ENCODE assay signal across 37 cellular contexts in the genomic region with DNA sequence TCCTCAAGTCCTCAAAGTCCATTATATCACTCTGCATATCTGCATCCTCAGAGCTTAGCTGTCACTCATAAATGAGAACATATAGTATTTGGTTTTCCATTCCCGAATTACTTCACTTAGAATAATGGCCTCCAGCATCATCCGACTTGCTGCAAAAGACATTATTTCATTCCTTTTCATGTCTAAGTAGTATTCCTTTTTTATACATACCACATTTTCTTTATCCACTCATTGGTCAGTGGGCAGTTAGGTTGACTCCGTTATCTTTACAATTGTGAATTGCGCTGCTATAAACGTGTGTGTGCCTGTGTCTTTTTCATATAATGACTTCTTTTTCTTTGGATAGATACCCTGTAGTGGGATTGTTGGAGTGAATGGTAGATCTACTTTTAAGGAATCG.
"Had no signal": no experiment of that assay in that cellular context is flagged by ENCODE, and none has a peak within 500 bp of the region (broad histone marks: within the 10 kb centered on the region; RNA-seq: fewer than 3 reads in every experiment).

No MANE protein-coding gene starts in this region.

- H3K36me3 ChIP-seq: ascending aorta, cardiac muscle cell had no signal

- H3K27ac Mint-ChIP-seq: activated CD4-positive, alpha-beta memory T cell treated with anti-CD3 and anti-CD28 coated beads, Interleukin-2, amount 10 ng/mL, durations not matched to agents 7 days and 5 days; activated CD4-positive, alpha-beta T cell treated with anti-CD3 and anti-CD28 coated beads for 36 hours; activated CD4-positive, alpha-beta T cell treated with anti-CD3 and anti-CD28 coated beads, Interleukin-2, amount 10 ng/mL, durations not matched to agents 7 days and 5 days; activated CD8-positive, alpha-beta memory T cell treated with anti-CD3 and anti-CD28 coated beads, Interleukin-2, amount 10 ng/mL, durations not matched to agents 7 days and 5 days; activated CD8-positive, alpha-beta T cell treated with anti-CD3 and anti-CD28 coated beads, Interleukin-2, amount 10 ng/mL, durations not matched to agents 7 days and 5 days; activated naive CD4-positive, alpha-beta T cell treated with anti-CD3 and anti-CD28 coated beads, Interleukin-2, amount 10 ng/mL, durations not matched to agents 7 days and 5 days; activated naive CD4-positive, alpha-beta T cell treated with anti-CD3 and anti-CD28 coated beads, Interleukin-2, amount 50 U/mL, for 24 hours; activated naive CD8-positive, alpha-beta T cell; activated naive CD8-positive, alpha-beta T cell treated with anti-CD3 and anti-CD28 coated beads, Interleukin-2, amount 10 ng/mL, durations not matched to agents 7 days and 5 days; activated naive CD8-positive, alpha-beta T cell treated with anti-CD3 and anti-CD28 coated beads, Interleukin-2, amount 50 U/mL, for 24 hours; activated T-cell treated with anti-CD3 and anti-CD28 coated beads, Interleukin-2, amount 50 U/mL, for 24 hours; activated T-helper 2 cell treated with anti-CD3 and anti-CD28 coated beads, Interferon-gamma antibody, Interleukin-2, Interleukin-4, amounts not matched to agents 10 μg/mL and 5 μg/mL and 100 μg/mL, durations not matched to agents 14 hours and 24 hours and 36 hours; brain; T-helper 1 cell treated with Interleukin-12 subunit alpha and Interleukin-12 subunit beta and Interleukin-4 antibody, amounts not matched to agents 30 μg/mL and 1 μg/mL, for 36 hours; T-helper 2 cell treated with Interferon-gamma antibody and Interleukin-4, amounts not matched to agents 5 μg/mL and 100 μg/mL, for 36 hours had no signal

- H3K9me3 Mint-ChIP-seq: activated CD4-positive, alpha-beta memory T cell treated with anti-CD3 and anti-CD28 coated beads, Interleukin-2, amount 10 ng/mL, durations not matched to agents 7 days and 5 days; activated CD4-positive, alpha-beta T cell treated with anti-CD3 and anti-CD28 coated beads, Interleukin-2, amount 10 ng/mL, durations not matched to agents 7 days and 5 days; activated naive CD4-positive, alpha-beta T cell treated with anti-CD3 and anti-CD28 coated beads, Interleukin-2, amount 10 ng/mL, durations not matched to agents 7 days and 5 days; activated naive CD8-positive, alpha-beta T cell treated with anti-CD3 and anti-CD28 coated beads, Interleukin-2, amount 10 ng/mL, durations not matched to agents 7 days and 5 days; activated T-helper 2 cell treated with anti-CD3 and anti-CD28 coated beads, Interferon-gamma antibody, Interleukin-2, Interleukin-4, amounts not matched to agents 10 μg/mL and 5 μg/mL and 100 μg/mL, durations not matched to agents 14 hours and 24 hours and 36 hours had no signal

- H3K36me3 Mint-ChIP-seq: activated CD8-positive, alpha-beta memory T cell treated with anti-CD3 and anti-CD28 coated beads, Interleukin-2, amount 10 ng/mL, durations not matched to agents 7 days and 5 days; activated naive CD4-positive, alpha-beta T cell treated with anti-CD3 and anti-CD28 coated beads, Interleukin-2, amount 10 ng/mL, durations not matched to agents 7 days and 5 days; activated naive CD4-positive, alpha-beta T cell treated with anti-CD3 and anti-CD28 coated beads, Interleukin-2, amount 50 U/mL, for 24 hours; activated naive CD8-positive, alpha-beta T cell; activated naive CD8-positive, alpha-beta T cell treated with anti-CD3 and anti-CD28 coated beads, Interleukin-2, amount 10 ng/mL, durations not matched to agents 7 days and 5 days; brain had no signal

- H3K4me1 ChIP-seq: ascending aorta had no signal

- ATAC-seq: activated CD4-positive, alpha-beta T cell treated with anti-CD3 and anti-CD28 coated beads for 36 hours; activated CD4-positive, CD25-positive, alpha-beta regulatory T cell treated with anti-CD3 and anti-CD28 coated beads, Interleukin-2, amount 50 U/mL, for 24 hours; activated CD8-positive, alpha-beta memory T cell treated with anti-CD3 and anti-CD28 coated beads, Interleukin-2, amount 10 ng/mL, durations not matched to agents 7 days and 5 days; activated CD8-positive, alpha-beta T cell treated with anti-CD3 and anti-CD28 coated beads, Interleukin-2, amount 10 ng/mL, durations not matched to agents 7 days and 5 days; activated naive CD8-positive, alpha-beta T cell treated with anti-CD3 and anti-CD28 coated beads, Interleukin-2, amount 50 U/mL, for 24 hours had no signal

- H3K4me3 ChIP-seq: ascending aorta, cardiac muscle cell had no signal

- H3K27me3 Mint-ChIP-seq: activated CD4-positive, alpha-beta memory T cell treated with anti-CD3 and anti-CD28 coated beads, Interleukin-2, amount 10 ng/mL, durations not matched to agents 7 days and 5 days; activated CD4-positive, alpha-beta T cell treated with anti-CD3 and anti-CD28 coated beads, Interleukin-2, amount 10 ng/mL, durations not matched to agents 7 days and 5 days; activated CD8-positive, alpha-beta memory T cell treated with anti-CD3 and anti-CD28 coated beads, Interleukin-2, amount 10 ng/mL, durations not matched to agents 7 days and 5 days; activated naive CD4-positive, alpha-beta T cell treated with anti-CD3 and anti-CD28 coated beads, Interleukin-2, amount 10 ng/mL, durations not matched to agents 7 days and 5 days; activated naive CD4-positive, alpha-beta T cell treated with anti-CD3 and anti-CD28 coated beads, Interleukin-2, amount 50 U/mL, for 24 hours; activated naive CD8-positive, alpha-beta T cell treated with anti-CD3 and anti-CD28 coated beads, Interleukin-2, amount 10 ng/mL, durations not matched to agents 7 days and 5 days had no signal

- H3K27ac ChIP-seq: ascending aorta, cardiac muscle cell, VCaP had no signal

- H3K27me3 ChIP-seq: ascending aorta, cardiac muscle cell had no signal

- H3K4me1 Mint-ChIP-seq: activated CD4-positive, alpha-beta memory T cell treated with anti-CD3 and anti-CD28 coated beads, Interleukin-2, amount 10 ng/mL, durations not matched to agents 7 days and 5 days; activated CD4-positive, alpha-beta T cell treated with anti-CD3 and anti-CD28 coated beads for 36 hours; activated CD4-positive, alpha-beta T cell treated with anti-CD3 and anti-CD28 coated beads, Interleukin-2, amount 10 ng/mL, durations not matched to agents 7 days and 5 days; activated CD8-positive, alpha-beta memory T cell treated with anti-CD3 and anti-CD28 coated beads, Interleukin-2, amount 10 ng/mL, durations not matched to agents 7 days and 5 days; activated naive CD4-positive, alpha-beta T cell treated with anti-CD3 and anti-CD28 coated beads, Interleukin-2, amount 10 ng/mL, durations not matched to agents 7 days and 5 days; activated naive CD4-positive, alpha-beta T cell treated with anti-CD3 and anti-CD28 coated beads, Interleukin-2, amount 50 U/mL, for 24 hours; activated naive CD8-positive, alpha-beta T cell treated with anti-CD3 and anti-CD28 coated beads, Interleukin-2, amount 10 ng/mL, durations not matched to agents 7 days and 5 days; activated naive CD8-positive, alpha-beta T cell treated with anti-CD3 and anti-CD28 coated beads, Interleukin-2, amount 50 U/mL, for 24 hours; brain; central memory CD8-positive, alpha-beta T cell had no signal

- H3K9me3 ChIP-seq: ascending aorta had no signal

- H3K4me3 Mint-ChIP-seq: activated CD4-positive, alpha-beta memory T cell treated with anti-CD3 and anti-CD28 coated beads, Interleukin-2, amount 10 ng/mL, durations not matched to agents 7 days and 5 days; activated CD4-positive, alpha-beta T cell treated with anti-CD3 and anti-CD28 coated beads for 36 hours; activated CD4-positive, alpha-beta T cell treated with anti-CD3 and anti-CD28 coated beads, Interleukin-2, amount 10 ng/mL, durations not matched to agents 7 days and 5 days; activated CD8-positive, alpha-beta memory T cell treated with anti-CD3 and anti-CD28 coated beads, Interleukin-2, amount 10 ng/mL, durations not matched to agents 7 days and 5 days; activated CD8-positive, alpha-beta T cell treated with anti-CD3 and anti-CD28 coated beads, Interleukin-2, amount 10 ng/mL, durations not matched to agents 7 days and 5 days; activated naive CD4-positive, alpha-beta T cell treated with anti-CD3 and anti-CD28 coated beads, Interleukin-2, amount 10 ng/mL, durations not matched to agents 7 days and 5 days; activated naive CD4-positive, alpha-beta T cell treated with anti-CD3 and anti-CD28 coated beads, Interleukin-2, amount 50 U/mL, for 24 hours; activated naive CD8-positive, alpha-beta T cell; activated naive CD8-positive, alpha-beta T cell treated with anti-CD3 and anti-CD28 coated beads, Interleukin-2, amount 10 ng/mL, durations not matched to agents 7 days and 5 days; activated naive CD8-positive, alpha-beta T cell treated with anti-CD3 and anti-CD28 coated beads, Interleukin-2, amount 50 U/mL, for 24 hours; activated T-cell treated with anti-CD3 and anti-CD28 coated beads, Interleukin-2, amount 50 U/mL, for 24 hours; brain; central memory CD8-positive, alpha-beta T cell; T-helper 1 cell treated with Interleukin-12 subunit alpha and Interleukin-12 subunit beta and Interleukin-4 antibody, amounts not matched to agents 30 μg/mL and 1 μg/mL, for 36 hours; T-helper 2 cell treated with Interferon-gamma antibody and Interleukin-4, amounts not matched to agents 5 μg/mL and 100 μg/mL, for 36 hours had no signal

- DNase-seq: activated CD4-positive, alpha-beta memory T cell treated with anti-CD3 and anti-CD28 coated beads, Interleukin-2, amount 10 ng/mL, durations not matched to agents 7 days and 5 days; activated CD4-positive, alpha-beta T cell treated with anti-CD3 and anti-CD28 coated beads for 1 hour; activated CD4-positive, alpha-beta T cell treated with anti-CD3 and anti-CD28 coated beads for 36 hours; activated CD4-positive, alpha-beta T cell treated with anti-CD3 and anti-CD28 coated beads for 48 hours; activated CD4-positive, alpha-beta T cell treated with anti-CD3 and anti-CD28 coated beads, Interleukin-2, amount 10 ng/mL, durations not matched to agents 7 days and 5 days; activated CD4-positive, alpha-beta T cell treated with anti-CD3 and anti-CD28 coated beads, Interleukin-2, amount 50 U/mL, for 48 hours; activated CD4-positive, CD25-positive, alpha-beta regulatory T cell; activated CD8-positive, alpha-beta memory T cell treated with anti-CD3 and anti-CD28 coated beads for 24 hours; activated CD8-positive, alpha-beta memory T cell treated with anti-CD3 and anti-CD28 coated beads, Interleukin-2, amount 10 ng/mL, durations not matched to agents 7 days and 5 days; activated CD8-positive, alpha-beta memory T cell treated with anti-CD3 and anti-CD28 coated beads, Interleukin-2, amount 50 U/mL, for 48 hours; activated CD8-positive, alpha-beta T cell treated with anti-CD3 and anti-CD28 coated beads, Interleukin-2, amount 10 ng/mL, durations not matched to agents 7 days and 5 days; activated effector memory CD4-positive, alpha-beta T cell treated with Interleukin-2 at 50 U/mL for 16 hours; activated gamma-delta T cell; activated naive CD4-positive, alpha-beta T cell treated with anti-CD3 and anti-CD28 coated beads, Interleukin-2, amount 10 ng/mL, durations not matched to agents 7 days and 5 days; activated naive CD4-positive, alpha-beta T cell treated with Interleukin-2 at 50 U/mL for 16 hours; activated naive CD8-positive, alpha-beta T cell treated with anti-CD3 and anti-CD28 coated beads, Interleukin-2, amount 10 ng/mL, durations not matched to agents 7 days and 5 days; activated naive CD8-positive, alpha-beta T cell treated with anti-CD3 and anti-CD28 coated beads, Interleukin-2, amount 50 U/mL, for 24 hours; activated T-cell treated with anti-CD3 and anti-CD28 coated beads, Interleukin-2, amount 50 U/mL, for 24 hours; activated T-cell treated with anti-CD3 and anti-CD28 coated beads, Interleukin-2, amount 50 U/mL, for 48 hours; amygdala; anterior cingulate cortex; caudate nucleus; cerebellar nuclear complex; T-helper 1 cell; T-helper 2 cell; T-helper 9 cell had no signal
